In the genomic region with DNA sequence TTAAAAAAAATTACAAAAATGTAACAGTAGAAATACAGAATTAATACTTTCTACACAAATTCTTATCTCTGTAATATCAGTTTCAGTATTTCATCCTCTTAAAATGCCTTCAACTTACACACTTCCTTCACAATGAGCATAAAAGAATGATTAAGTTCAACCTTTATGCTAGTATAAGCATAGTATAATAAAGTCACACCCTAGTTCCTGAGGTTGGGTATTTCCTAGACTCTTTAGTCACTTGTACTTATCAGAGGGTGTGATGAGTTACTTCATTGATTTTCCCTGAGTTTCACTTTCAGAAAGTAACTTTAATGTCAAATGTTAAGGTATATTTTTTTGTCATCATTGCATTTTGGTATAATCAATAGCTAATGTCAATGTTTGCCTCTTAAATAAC, we compare ENCODE assay signal across 11 cellular contexts.
DNase-seq lines count a peak whose midpoint lies in the region; ATAC-seq, FAIRE-seq and TF ChIP-seq lines count a peak whose summit lies in the region.
"Had no signal": no experiment of that assay in that cellular context is flagged by ENCODE, and none has a peak within 500 bp of the region (broad histone marks: within the 10 kb centered on the region; RNA-seq: fewer than 3 reads in every experiment).

No MANE protein-coding gene starts in this region.

- peak overlapping the region in 3 of 5 donors; percentile 29 to 79 (median 63) for H3K27ac ChIP-seq in stomach

- peaks cover 0 to 40% (median 14%) of the 10 kb centered on the region in 4 donors for H3K4me1 ChIP-seq in stomach

- H3K27me3 Mint-ChIP-seq in activated CD8-positive, alpha-beta memory T cell treated with anti-CD3 and anti-CD28 coated beads, Interleukin-2, amount 10 ng/mL, durations not matched to agents 7 days and 5 days = peaks cover 15% of the 10 kb centered on the region
- H3K27me3 Mint-ChIP-seq in activated T-helper 17 cell treated with anti-CD3 and anti-CD28 coated beads, Interleukin-2, amount 50 U/mL, for 72 hours = peaks cover 14% of the 10 kb centered on the region

- peak; percentile 71 for ATAC-seq in activated CD8-positive, alpha-beta memory T cell treated with anti-CD3 and anti-CD28 coated beads, Interleukin-2, amount 10 ng/mL, durations not matched to agents 7 days and 5 days
- peak; percentile 73 for ATAC-seq in HG02973 (IDR thresholded peaks at IDR 0.05; ENCODE audit: unreplicated experiment)
- peak; percentile 85 for ATAC-seq in activated T-helper 17 cell treated with anti-CD3 and anti-CD28 coated beads, Interleukin-2, amount 50 U/mL, for 72 hours (replicated peaks)

- no peaks in the 10 kb centered on the region for H3K27me3 ChIP-seq in stomach

- FAIRE-seq in urothelium cell line (lab: Jason Lieb, UNC) = no peak

- TF ChIP-seq POLR2A in stomach (IDR thresholded peaks at IDR 0.05) = no peak

- no peak overlapping the region for H3K4me3 Mint-ChIP-seq in activated CD8-positive, alpha-beta memory T cell treated with anti-CD3 and anti-CD28 coated beads, Interleukin-2, amount 10 ng/mL, durations not matched to agents 7 days and 5 days
- no peak overlapping the region for H3K4me3 Mint-ChIP-seq in activated T-helper 17 cell treated with anti-CD3 and anti-CD28 coated beads, Interleukin-2, amount 50 U/mL, for 72 hours

- no peaks in the 10 kb centered on the region for H3K36me3 Mint-ChIP-seq in activated CD8-positive, alpha-beta memory T cell treated with anti-CD3 and anti-CD28 coated beads, Interleukin-2, amount 10 ng/mL, durations not matched to agents 7 days and 5 days
- H3K36me3 Mint-ChIP-seq in activated T-helper 17 cell treated with anti-CD3 and anti-CD28 coated beads, Interleukin-2, amount 50 U/mL, for 72 hours (ENCODE audit: low read depth) = no peaks in the 10 kb centered on the region

- H3K4me3 ChIP-seq in stomach = no peak overlapping the region

- peaks cover 2% of the 10 kb centered on the region for H3K4me1 Mint-ChIP-seq in activated CD8-positive, alpha-beta memory T cell treated with anti-CD3 and anti-CD28 coated beads, Interleukin-2, amount 10 ng/mL, durations not matched to agents 7 days and 5 days
- no peaks in the 10 kb centered on the region for H3K4me1 Mint-ChIP-seq in activated T-helper 17 cell treated with anti-CD3 and anti-CD28 coated beads, Interleukin-2, amount 50 U/mL, for 72 hours

- CTCF ChIA-PET in activated CD8-positive, alpha-beta memory T cell treated with anti-CD3 and anti-CD28 coated beads, Interleukin-2, amount 10 ng/mL, durations not matched to agents 7 days and 5 days (lab: Charles Lee) = no interaction called here

- TF ChIP-seq EP300 in stomach (IDR thresholded peaks at IDR 0.05) = no peak

- no peaks in the 10 kb centered on the region for H3K36me3 ChIP-seq in stomach

- no peak for DNase-seq in activated CD8-positive, alpha-beta memory T cell treated with anti-CD3 and anti-CD28 coated beads, Interleukin-2, amount 10 ng/mL, durations not matched to agents 7 days and 5 days
- DNase-seq in activated CD8-positive, alpha-beta memory T cell treated with anti-CD3 and anti-CD28 coated beads for 24 hours = no peak
- no peak for DNase-seq in stomach
- DNase-seq in foreskin melanocyte = no peak
- DNase-seq in COR-L47 (lab: John Stamatoyannopoulos, UW) = no peak
- no peak for DNase-seq in urothelium cell line (ENCODE audit: low spot score)
- DNase-seq: aorta; IMR-90; stimulated activated CD4-positive, alpha-beta T cell treated with anti-CD3 and anti-CD28 coated beads, Interleukin-4, amount 100 ng/mL, for 4 hours had no signal

- TF ChIP-seq CTCF in stomach (IDR thresholded peaks at IDR 0.05) = no peak

- intact Hi-C loops in stomach (cut with DNase I; ENCODE audit: low total_unique reads) = no loop called here

- no peaks in the 10 kb centered on the region for H3K9me3 ChIP-seq in stomach

- no peak overlapping the region for H3K27ac Mint-ChIP-seq in activated CD8-positive, alpha-beta memory T cell treated with anti-CD3 and anti-CD28 coated beads, Interleukin-2, amount 10 ng/mL, durations not matched to agents 7 days and 5 days
- no peak overlapping the region for H3K27ac Mint-ChIP-seq in activated T-helper 17 cell treated with anti-CD3 and anti-CD28 coated beads, Interleukin-2, amount 50 U/mL, for 72 hours

- no peaks in the 10 kb centered on the region for H3K9me3 Mint-ChIP-seq in activated CD8-positive, alpha-beta memory T cell treated with anti-CD3 and anti-CD28 coated beads, Interleukin-2, amount 10 ng/mL, durations not matched to agents 7 days and 5 days (ENCODE audit: low read depth)
- no peaks in the 10 kb centered on the region for H3K9me3 Mint-ChIP-seq in activated T-helper 17 cell treated with anti-CD3 and anti-CD28 coated beads, Interleukin-2, amount 50 U/mL, for 72 hours
